Comparison of ENCODE assay signal across 8 cellular contexts in genomic region chr17:58692239-58693055, GRCh38. TPM values are rescaled to one million over a fixed set of nuclear protein-coding genes. Genes with fewer than 3 reads are reported as not detected.
A peak's percentile ranks its signal among the peaks of the same experiment; 100 is the strongest.
DNase-seq lines count a peak whose midpoint lies in the region; ATAC-seq and TF ChIP-seq lines count a peak whose summit lies in the region.

Gene RAD51C, plus strand, starts transcription at chr17:58692602. Its CDS starts 42 bp downstream, at chr17:58692644.

- no peaks in the 10 kb centered on the region for H3K9me3 Mint-ChIP-seq in activated naive CD4-positive, alpha-beta T cell treated with anti-CD3 and anti-CD28 coated beads, Interleukin-2, amount 50 U/mL, for 24 hours

- peaks cover 5% of the 10 kb centered on the region for H3K36me3 Mint-ChIP-seq in activated naive CD4-positive, alpha-beta T cell treated with anti-CD3 and anti-CD28 coated beads, Interleukin-2, amount 50 U/mL, for 24 hours

- WGBS in suprapubic skin, result 17% methylated on average over 39 of the region's 50 CpGs

- TF ChIP-seq CTCF in omental fat pad (IDR thresholded peaks at IDR 0.05) (no peak), suprapubic skin (IDR thresholded peaks at IDR 0.05) (no peak)

- H3K27me3 ChIP-seq in suprapubic skin, result no peaks in the 10 kb centered on the region

- no peaks in the 10 kb centered on the region for H3K27me3 Mint-ChIP-seq in activated naive CD4-positive, alpha-beta T cell treated with anti-CD3 and anti-CD28 coated beads, Interleukin-2, amount 50 U/mL, for 24 hours

- peaks cover 24% of the 10 kb centered on the region for H3K4me1 Mint-ChIP-seq in activated naive CD4-positive, alpha-beta T cell treated with anti-CD3 and anti-CD28 coated beads, Interleukin-2, amount 50 U/mL, for 24 hours

- no peaks in the 10 kb centered on the region for H3K36me3 ChIP-seq in suprapubic skin

- DNase-seq in GM04504 (ENCODE audit: low read depth), result peak; percentile 58
- DNase-seq in HEK293T (ENCODE audit: extremely low spot score), result peak; percentile 88
- DNase-seq in NAMALWA (ENCODE audit: low spot score), result peak; percentile 94
- peak; percentile 82 for DNase-seq in SKM-1 (lab: John Stamatoyannopoulos, UW; ENCODE audit: unreplicated experiment)
- no peak for DNase-seq in glomerular endothelial cell (ENCODE audit: extremely low read depth, low read depth, low spot score)
- DNase-seq in omental fat pad (ENCODE audit: low spot score), result peak; percentile 36
- DNase-seq in suprapubic skin (ENCODE audit: low spot score in 2 of 2), result peak; percentile 83 to 88

- peak within 1 kb of the TSS; percentile 90 for H3K27ac Mint-ChIP-seq in activated naive CD4-positive, alpha-beta T cell treated with anti-CD3 and anti-CD28 coated beads, Interleukin-2, amount 50 U/mL, for 24 hours

- peak; percentile 89 for ATAC-seq in omental fat pad (ENCODE audit: low FRiP score)

- H3K4me3 ChIP-seq in suprapubic skin, result peak within 1 kb of the TSS; percentile 70

- CTCF ChIA-PET in HEK293T (lab: Yijun Ruan, JAX), result interaction anchor here (1.4 kb wide), 1 partner anchor 104 kb away, joined by 3 read pairs; no protein-coding TSS in a partner anchor

- peak within 1 kb of the TSS; percentile 81 for H3K27ac ChIP-seq in suprapubic skin

- H3K4me3 Mint-ChIP-seq in activated naive CD4-positive, alpha-beta T cell treated with anti-CD3 and anti-CD28 coated beads, Interleukin-2, amount 50 U/mL, for 24 hours, result peak within 1 kb of the TSS; percentile 95

- TF ChIP-seq POLR2A in suprapubic skin (IDR thresholded peaks at IDR 0.05), result no peak

- peak; percentile 13 for TF ChIP-seq EP300 in suprapubic skin (IDR thresholded peaks at IDR 0.05)

- H3K9me3 ChIP-seq in suprapubic skin, result no peaks in the 10 kb centered on the region

- POLR2A ChIA-PET in HEK293T (lab: Yijun Ruan, JAX), result interaction anchor here (0.6 to 3.5 kb wide), 32 partner anchors 8 to 463 kb away, joined by 3 to 59 read pairs (median 4); partner anchors contain the start of genes PPM1E, PRR11 and SKA2

- H3K4me1 ChIP-seq in suprapubic skin, result peaks cover 16% of the 10 kb centered on the region

TF ChIP-seq in HEK293T, 16 proteins besides CTCF, POLR2A, EP300 and RAD21:
- TF ChIP-seq ZNF384 (IDR thresholded peaks at IDR 0.05), result no peak
- no peak for TF ChIP-seq FOXM1 (IDR thresholded peaks at IDR 0.05; ENCODE audit: borderline replicate concordance)
- peak; percentile 98 for TF ChIP-seq L3MBTL2 (conservative IDR thresholded peaks at IDR 0.05)
- TF ChIP-seq ELF4 (IDR thresholded peaks at IDR 0.05), result peak; percentile 30; the same call in 1 of the 2 replicates
- TF ChIP-seq SUZ12 (IDR thresholded peaks at IDR 0.05), result no peak
- no peak for TF ChIP-seq BHLHE40 (IDR thresholded peaks at IDR 0.05; ENCODE audit: borderline replicate concordance)
- TF ChIP-seq HDGF (IDR thresholded peaks at IDR 0.05; ENCODE audit: borderline replicate concordance), result no peak
- no peak for TF ChIP-seq TARDBP (IDR thresholded peaks at IDR 0.05)
- 0 out of 2 replicates have a peak, but pooled peaks have one; percentile 28 for TF ChIP-seq FOXK2 (IDR thresholded peaks at IDR 0.05)
TF ChIP-seq in HEK293T: peak in this region for 3.

RNA-seq across cellular contexts. Expression of gene RAD51C, which starts in this region (rescaled TPM):
- total RNA-seq in glomerular endothelial cell (22.2 and 34.7 TPM in 2 replicates), omental fat pad (10 to 100 TPM in 3 of 4 donors, 1 to 10 TPM in 1; 7.1 to 18.3 (median 15.7) TPM), suprapubic skin (10 to 100 TPM in 3 of 4 donors, 1 to 10 TPM in 1; 9.5 to 21.2 (median 11.8) TPM)
